Comparison of ENCODE assay signal across 1 cellular context in genomic region chr14:64201296-64201695, GRCh38.
TF ChIP-seq lines count a peak whose summit lies in the region.

No MANE protein-coding gene starts in this region.

TF ChIP-seq in WTC11, 78 proteins besides CTCF, POLR2A, EP300 and RAD21 (continued from another document):
- no peak for TF ChIP-seq NFYB (CRISPR knock-in tag; conservative IDR thresholded peaks at IDR 0.05; ENCODE audit: low read depth)
